ENCODE assay signal across 8 cellular contexts in the genomic region with DNA sequence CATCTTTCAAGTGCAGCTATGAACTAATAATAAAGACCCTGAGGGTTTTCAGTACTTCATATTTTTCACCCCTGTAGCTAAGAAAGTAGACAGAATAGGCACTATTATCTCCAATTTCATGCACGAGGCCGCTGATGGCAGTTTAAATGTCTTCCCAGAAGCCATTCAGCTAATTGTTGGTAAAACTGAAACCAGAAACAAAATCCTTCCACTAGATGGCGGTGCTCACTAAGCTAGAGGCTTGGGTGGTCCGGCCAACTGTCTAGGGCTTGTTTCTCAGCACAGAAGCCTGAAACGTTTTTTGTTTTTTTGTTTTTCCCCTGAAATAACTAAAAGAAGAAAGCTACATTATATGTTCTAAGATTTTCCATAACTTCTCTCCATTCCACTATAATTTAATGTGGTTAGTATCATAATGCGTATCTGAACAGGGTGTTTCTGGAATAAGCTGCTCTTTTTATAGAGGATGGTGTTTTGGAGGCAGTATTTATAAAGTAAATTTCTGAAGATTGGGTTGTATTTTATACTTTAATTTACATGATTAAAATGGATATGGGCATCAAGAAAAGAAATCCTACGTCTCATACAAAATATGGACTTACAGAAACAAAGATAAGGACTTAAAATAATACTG.
DNase-seq lines count a peak whose midpoint lies in the region; ATAC-seq, FAIRE-seq and TF ChIP-seq lines count a peak whose summit lies in the region.

No MANE protein-coding gene starts in this region.

- ATAC-seq in activated T-helper 17 cell treated with anti-CD3 and anti-CD28 coated beads, Interleukin-2, amount 50 U/mL, for 72 hours (replicated peaks): peak; percentile 68

- H3K4me1 Mint-ChIP-seq in activated T-helper 17 cell treated with anti-CD3 and anti-CD28 coated beads, Interleukin-2, amount 50 U/mL, for 72 hours: no peaks in the 10 kb centered on the region

- TF ChIP-seq CTCF in PC-9 (conservative IDR thresholded peaks at IDR 0.05) (peak; percentile 82), fibroblast of villous mesenchyme (IDR thresholded peaks at IDR 0.05; ENCODE audit: insufficient read depth, low read depth, low read length) (peak; percentile 84)

- H3K27ac ChIP-seq in PC-9: no peak overlapping the region

- FAIRE-seq in H54 (lab: Jason Lieb, UNC): peak; percentile 33

- no peaks in the 10 kb centered on the region for H3K36me3 Mint-ChIP-seq in activated T-helper 17 cell treated with anti-CD3 and anti-CD28 coated beads, Interleukin-2, amount 50 U/mL, for 72 hours (ENCODE audit: low read depth)

- H3K9me2 ChIP-seq in PC-9 (ENCODE audit: insufficient read depth): no peaks in the 10 kb centered on the region

- peak overlapping the region; percentile 18 for H3K4me3 Mint-ChIP-seq in activated T-helper 17 cell treated with anti-CD3 and anti-CD28 coated beads, Interleukin-2, amount 50 U/mL, for 72 hours

- H3K9me3 ChIP-seq in PC-9 (ENCODE audit: insufficient read depth, low read depth): no peaks in the 10 kb centered on the region

- peak overlapping the region; percentile 35 for H3K27ac Mint-ChIP-seq in activated T-helper 17 cell treated with anti-CD3 and anti-CD28 coated beads, Interleukin-2, amount 50 U/mL, for 72 hours

- no TSS peak for BruUV-seq in PC-9 (replicated peaks; lab: Mats Ljungman, UMichigan)

- H4K20me1 ChIP-seq in PC-9 (ENCODE audit: insufficient read depth): no peaks in the 10 kb centered on the region

- H3F3A ChIP-seq in PC-9 (ENCODE audit: insufficient read depth, low read depth): no peaks in the 10 kb centered on the region

- H3K4me2 ChIP-seq in PC-9: peak overlapping the region; percentile 40

- DNase-seq in GM04504 (ENCODE audit: low read depth): peak; percentile 52
- DNase-seq in H54 (ENCODE audit: insufficient read length, low spot score): peak; percentile 4
- DNase-seq in LHCN-M2 (ENCODE audit: low read depth): peak; percentile 70
- DNase-seq in PC-9: peak in 1 of 2 experiments; percentile 22
- peak; percentile 80 for DNase-seq in fibroblast of villous mesenchyme (ENCODE audit: low read depth)
- peak; percentile 42 for DNase-seq in non-pigmented ciliary epithelial cell (ENCODE audit: low read depth)
- peak; percentile 64 for DNase-seq in ureter (ENCODE audit: low spot score)

- TF ChIP-seq POLR2A in H54 (IDR thresholded peaks at IDR 0.05; ENCODE audit: low read depth, low read length): no peak

- no peaks in the 10 kb centered on the region for H3K27me3 Mint-ChIP-seq in activated T-helper 17 cell treated with anti-CD3 and anti-CD28 coated beads, Interleukin-2, amount 50 U/mL, for 72 hours

- no peaks in the 10 kb centered on the region; the same call in 1 of the 2 replicates for H3K4me1 ChIP-seq in PC-9 (replicated peaks; ENCODE audit: insufficient read depth)

- H3K4me3 ChIP-seq in PC-9 (no peak overlapping the region), fibroblast of villous mesenchyme (ENCODE audit: low read depth, low read length) (no peak overlapping the region)

- H3K9me3 Mint-ChIP-seq in activated T-helper 17 cell treated with anti-CD3 and anti-CD28 coated beads, Interleukin-2, amount 50 U/mL, for 72 hours: no peaks in the 10 kb centered on the region

- H2AFZ ChIP-seq in PC-9: no peak overlapping the region

- intact Hi-C loops in PC-9 (cut with micrococcal nuclease; ENCODE audit: unreplicated experiment): loop anchor here (1.0 to 5.0 kb wide), 3 partner anchors 160 to 1473 kb away; no protein-coding TSS in a partner anchor

- no peaks in the 10 kb centered on the region for H3K27me3 ChIP-seq in PC-9 (ENCODE audit: insufficient read depth, low read depth)

- H3K36me3 ChIP-seq in PC-9 (ENCODE audit: low read depth): no peaks in the 10 kb centered on the region

- CTCF ChIA-PET in PC-9 (lab: Charles Lee): interaction anchor here (0.6 to 0.8 kb wide), 3 partner anchors 61 to 1476 kb away, joined by 3 to 6 read pairs (median 3); no protein-coding TSS in a partner anchor

- H3K79me2 ChIP-seq in PC-9 (ENCODE audit: low read depth): no peaks in the 10 kb centered on the region

- POLR2A ChIA-PET in PC-9 (lab: Charles Lee; ENCODE audit: unreplicated experiment): interaction anchor here (0.6 kb wide), 1 partner anchor 1056 kb away, joined by 5 read pairs; no protein-coding TSS in a partner anchor
